ENCODE assay signal across 6 cellular contexts in genomic region chr14:19733893-19734292, GRCh38. TPM values are rescaled to one million over a fixed set of nuclear protein-coding genes. Genes with fewer than 3 reads are reported as not detected.
"Had no signal": no experiment of that assay in that cellular context is flagged by ENCODE, and none has a peak within 500 bp of the region (broad histone marks: within the 10 kb centered on the region; RNA-seq: fewer than 3 reads in every experiment).

No MANE protein-coding gene starts in this region.

RNA-seq across cellular contexts. Expression of gene OR4Q3, which starts 9.5 kb away (rescaled TPM):
- total RNA-seq: M059J, PC-3, Peyer's patch, Right ventricle myocardium superior, SJSA1 had no signal
- polyA plus RNA-seq: SK-N-SH had no signal

RNA-seq across cellular contexts. Expression of gene OR11H2, which starts 20.2 kb away (rescaled TPM):
- total RNA-seq: M059J, PC-3, Peyer's patch, Right ventricle myocardium superior, SJSA1 had no signal
- polyA plus RNA-seq: SK-N-SH had no signal

RNA-seq across cellular contexts. Expression of gene OR4M1, which starts 39.4 kb away (rescaled TPM):
- total RNA-seq: M059J, PC-3, Peyer's patch, Right ventricle myocardium superior, SJSA1 had no signal
- polyA plus RNA-seq: SK-N-SH had no signal
